In the genomic region with DNA sequence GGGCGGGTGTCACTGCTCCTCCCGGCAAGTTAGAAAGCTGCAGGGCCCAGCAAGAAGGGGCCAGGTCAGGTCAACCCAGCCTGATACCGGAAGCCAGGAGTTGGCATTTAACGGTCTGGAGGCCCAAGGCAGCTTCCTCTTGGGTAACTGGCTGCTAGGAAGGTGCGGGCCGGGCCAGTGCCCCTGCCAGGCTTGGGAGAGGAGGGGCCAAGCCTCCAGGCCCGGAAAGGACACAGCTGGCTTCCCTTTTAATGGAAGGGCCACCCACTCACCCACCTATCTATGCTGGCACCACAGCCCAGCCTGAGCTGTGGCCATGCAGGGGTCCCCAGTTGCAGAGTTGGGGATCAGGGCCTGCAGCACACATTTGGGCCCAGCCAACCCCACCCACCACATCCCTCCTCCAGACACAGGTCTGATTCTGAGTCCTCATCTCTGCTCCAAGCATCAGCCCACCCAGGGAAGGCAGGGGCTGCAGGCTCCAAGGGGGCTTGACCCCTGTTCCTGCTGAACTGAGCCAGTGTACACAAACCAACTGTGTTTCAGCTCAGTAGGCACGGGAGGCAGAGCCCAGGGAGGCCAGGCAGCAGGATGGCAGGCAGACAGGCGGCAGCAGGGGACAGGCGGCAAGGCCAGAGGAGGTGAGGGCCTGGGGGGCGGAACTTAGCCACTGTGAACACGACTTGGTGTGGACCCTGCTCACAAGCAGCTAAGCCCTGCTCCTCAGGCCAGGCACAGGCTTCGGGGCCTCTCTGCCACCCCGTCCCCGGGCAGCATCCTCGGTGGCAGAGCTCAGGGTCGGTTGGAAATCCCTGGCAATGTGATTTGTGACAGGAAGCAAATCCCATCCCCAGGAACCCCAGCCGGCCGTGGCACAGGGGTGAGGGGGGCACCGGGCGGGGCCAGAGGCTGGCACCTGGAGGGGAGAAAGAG, we compare ENCODE assay signal across 8 cellular contexts. TPM values are rescaled to one million over a fixed set of nuclear protein-coding genes. Genes with fewer than 3 reads are reported as not detected.
A peak's percentile ranks its signal among the peaks of the same experiment; 100 is the strongest.
DNase-seq lines count a peak whose midpoint lies in the region; ATAC-seq and TF ChIP-seq lines count a peak whose summit lies in the region.

No MANE protein-coding gene starts in this region.

- H3K4me3 ChIP-seq in CD4-positive, CD25-positive, alpha-beta regulatory T cell (ENCODE audit: low read depth, low read length) = no peak overlapping the region

- H3K36me3 Mint-ChIP-seq in CD4-positive, CD25-positive, alpha-beta regulatory T cell = no peaks in the 10 kb centered on the region
- H3K36me3 Mint-ChIP-seq in chondrocyte (ENCODE audit: low read depth) (peaks cover 32% of the 10 kb centered on the region), natural killer cell (no peaks in the 10 kb centered on the region)

- intact Hi-C loops in natural killer cell (cut with micrococcal nuclease) = loop anchor here (2.0 kb wide), 1 partner anchor 51 kb away; no protein-coding TSS in a partner anchor

- peaks cover 6 to 75% (median 38%) of the 10 kb centered on the region in 4 donors for H3K4me1 Mint-ChIP-seq in CD4-positive, CD25-positive, alpha-beta regulatory T cell
- H3K4me1 Mint-ChIP-seq in chondrocyte (ENCODE audit: low read depth) = peaks cover 56% of the 10 kb centered on the region
- H3K4me1 Mint-ChIP-seq in natural killer cell = peaks cover 65 to 78% of the 10 kb centered on the region in 2 donors

- peaks cover 9% of the 10 kb centered on the region for H3K36me3 ChIP-seq in CD4-positive, CD25-positive, alpha-beta regulatory T cell (ENCODE audit: control insufficient read depth, insufficient read depth, low read length)

- TF ChIP-seq CTCF in chondrocyte (IDR thresholded peaks at IDR 0.05) = no peak
- TF ChIP-seq CTCF in natural killer cell (IDR thresholded peaks at IDR 0.05) = no peak

- H3K4me3 Mint-ChIP-seq in CD4-positive, CD25-positive, alpha-beta regulatory T cell = peak overlapping the region; percentile 81 to 92 (median 88)
- H3K4me3 Mint-ChIP-seq in chondrocyte (ENCODE audit: unreplicated experiment) (peak overlapping the region; percentile 40), natural killer cell (peak overlapping the region; percentile 93)

- H3K27me3 ChIP-seq in CD4-positive, CD25-positive, alpha-beta regulatory T cell (ENCODE audit: control insufficient read depth, insufficient read depth, low read length) = no peaks in the 10 kb centered on the region

- H3K27ac Mint-ChIP-seq in CD4-positive, CD25-positive, alpha-beta regulatory T cell = peak overlapping the region; percentile 97 to 99 (median 98)
- H3K27ac Mint-ChIP-seq in chondrocyte (ENCODE audit: unreplicated experiment) (peak overlapping the region; percentile 94), natural killer cell (peak overlapping the region; percentile 99 to 100)

- peaks cover 5% of the 10 kb centered on the region for H3K27me3 Mint-ChIP-seq in CD4-positive, CD25-positive, alpha-beta regulatory T cell
- no peaks in the 10 kb centered on the region for H3K27me3 Mint-ChIP-seq in chondrocyte (ENCODE audit: low read depth)
- no peaks in the 10 kb centered on the region for H3K27me3 Mint-ChIP-seq in natural killer cell (ENCODE audit: low read depth in 2 of 2)

- H3K9me3 Mint-ChIP-seq in CD4-positive, CD25-positive, alpha-beta regulatory T cell = peaks cover 0 to 2% (median 0%) of the 10 kb centered on the region in 7 donors
- H3K9me3 Mint-ChIP-seq in chondrocyte (ENCODE audit: low read depth) (no peaks in the 10 kb centered on the region), natural killer cell (no peaks in the 10 kb centered on the region)

- no peaks in the 10 kb centered on the region for H3K9me3 ChIP-seq in CD4-positive, CD25-positive, alpha-beta regulatory T cell (ENCODE audit: control insufficient read depth in 2 of 2, low read length in 2 of 2)

- no peak for ATAC-seq in CD4-positive, CD25-positive, alpha-beta regulatory T cell (ENCODE audit: low read depth in 2 of 2)
- ATAC-seq in natural killer cell (no peak), HG02642 (IDR thresholded peaks at IDR 0.05; ENCODE audit: poor library complexity, unreplicated experiment) (no peak), HG03565 (IDR thresholded peaks at IDR 0.05; ENCODE audit: unreplicated experiment) (no peak)

- DNase-seq in CD4-positive, CD25-positive, alpha-beta regulatory T cell = peak in 1 of 3 donors; percentile 25
- peak; percentile 96 for DNase-seq in NOMO-1 treated with dmso at 0.1 percent for 144 hours (lab: John Stamatoyannopoulos, UW; ENCODE audit: unreplicated experiment)
- DNase-seq in chondrocyte (ENCODE audit: low spot score) = no peak
- DNase-seq in natural killer cell = peak; percentile 47
- no peak for DNase-seq in ureter (ENCODE audit: low spot score)
- DNase-seq in SHP77 treated with DMSO at 0.1 percent for 48 hours (lab: John Stamatoyannopoulos, UW) = no peak

- peak overlapping the region; percentile 99 for H3K27ac ChIP-seq in CD4-positive, CD25-positive, alpha-beta regulatory T cell (ENCODE audit: insufficient read depth, low read length, poor library complexity, severe bottlenecking)

- H3K4me1 ChIP-seq in CD4-positive, CD25-positive, alpha-beta regulatory T cell (ENCODE audit: control insufficient read depth, insufficient read depth, low read length, poor library complexity, severe bottlenecking) = peaks cover 74% of the 10 kb centered on the region

RNA-seq across cellular contexts. Expression of a gene that starts 40.8 kb away (rescaled TPM):
- total RNA-seq in CD4-positive, CD25-positive, alpha-beta regulatory T cell = 4.5 TPM
- polyA plus RNA-seq in CD4-positive, CD25-positive, alpha-beta regulatory T cell = under 1 TPM; 0.46 to 0.82 (median 0.54) TPM
- total RNA-seq in chondrocyte (6.8 to 10.6 TPM (median 9.5 TPM) in 3 replicates), natural killer cell (1 to 10 TPM; 5.8 to 5.9 (median 5.9) TPM), ureter (8.1 TPM)

RNA-seq across cellular contexts. Expression of a gene that starts 40.9 kb away (rescaled TPM):
- total RNA-seq in CD4-positive, CD25-positive, alpha-beta regulatory T cell = not detected
- polyA plus RNA-seq in CD4-positive, CD25-positive, alpha-beta regulatory T cell = not detected
- 4.4 to 6.7 TPM (median 4.7 TPM) in 3 replicates for total RNA-seq in chondrocyte
- 1 to 10 TPM; 2.6 to 6.3 (median 3.0) TPM for total RNA-seq in natural killer cell
- total RNA-seq in ureter = not detected

Comparison
In these comparisons a context has a peak if more than half of its experiments do, and no peak if none do; other contexts are left out.
1. DNase-seq: peak in NOMO-1 treated with dmso at 0.1 percent for 144 hours (single experiment) and natural killer cell (single experiment); none in chondrocyte (single experiment), ureter (single experiment) and SHP77 treated with DMSO at 0.1 percent for 48 hours (single experiment).
2. H3K4me3 Mint-ChIP-seq: peak in every context shown above with its lines; median percentile 93 in natural killer cell; 88 in CD4-positive, CD25-positive, alpha-beta regulatory T cell; 40 in chondrocyte.
3. Peak in every context shown above with its lines, with median percentiles within 50 percentile points of each other: H3K27ac Mint-ChIP-seq.